Comparison of ENCODE assay signal across 16 cellular contexts in the genomic region with DNA sequence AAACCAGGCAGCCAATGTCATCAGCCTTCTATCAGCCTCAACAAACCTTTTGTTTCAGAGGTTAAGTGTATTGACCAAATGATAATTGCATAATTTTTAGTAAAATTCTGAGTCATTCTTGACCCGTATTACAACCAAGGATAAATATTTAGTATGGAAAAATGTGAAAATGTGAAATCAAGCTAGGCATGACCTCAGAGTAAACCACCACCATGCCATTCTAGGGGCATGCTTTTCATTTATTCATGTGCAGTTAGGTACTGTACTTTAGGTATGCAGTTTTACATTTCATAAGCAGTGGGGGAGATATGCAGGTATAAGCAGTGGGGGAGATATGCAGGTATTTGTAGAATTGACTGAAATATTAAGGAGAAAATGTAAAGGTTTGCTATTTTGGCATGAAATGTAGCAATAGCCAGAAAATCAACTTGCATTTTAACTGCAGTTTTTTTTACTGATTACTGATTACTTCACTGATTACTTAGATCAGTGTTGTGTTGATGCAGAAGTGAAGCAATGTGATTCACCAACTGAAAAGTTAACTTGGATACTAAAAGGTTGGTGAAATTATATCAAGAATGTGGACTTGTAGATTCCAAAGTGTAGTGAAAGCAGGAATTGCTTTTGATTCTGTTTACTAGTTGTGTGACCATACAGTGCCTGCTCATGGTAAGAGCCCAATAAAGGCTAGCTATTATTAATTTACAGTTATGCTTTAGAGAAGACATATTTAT.
DNase-seq lines count a peak whose midpoint lies in the region; ATAC-seq and TF ChIP-seq lines count a peak whose summit lies in the region.
"Had no signal": no experiment of that assay in that cellular context is flagged by ENCODE, and none has a peak within 500 bp of the region (broad histone marks: within the 10 kb centered on the region; RNA-seq: fewer than 3 reads in every experiment).

No MANE protein-coding gene starts in this region.

- H3K36me3 ChIP-seq in GM23248 (ENCODE audit: low read depth) (no peaks in the 10 kb centered on the region), PC-9 (ENCODE audit: low read depth) (no peaks in the 10 kb centered on the region; the same call in 1 of the 2 replicates), trophoblast cell (ENCODE audit: control insufficient read depth in 1 of 2, insufficient read depth in 2 of 2, low read length in 2 of 2) (peaks cover 0 to 9% of the 10 kb centered on the region in 2 experiments)
- H3K36me3 ChIP-seq: MG63, prostate gland had no signal

- H3K27ac ChIP-seq in GM23248 (no peak overlapping the region), PC-9 (peak overlapping the region; percentile 54), trophoblast cell (ENCODE audit: low read depth, low read length) (no peak overlapping the region)
- H3K27ac ChIP-seq: BLaER1, prostate gland had no signal

- H2BK12ac ChIP-seq in trophoblast cell (ENCODE audit: low read length): no peak overlapping the region

- TF ChIP-seq CTCF in PC-9 (conservative IDR thresholded peaks at IDR 0.05) (no peak), GM13976 (IDR thresholded peaks at IDR 0.05; ENCODE audit: borderline replicate concordance, control extremely low read depth, extremely low read depth, insufficient read depth, missing control alignments) (no peak)

- no peak overlapping the region for H3K14ac ChIP-seq in trophoblast cell (ENCODE audit: low read length)

- no peaks in the 10 kb centered on the region for H3F3A ChIP-seq in GM23248 (ENCODE audit: insufficient read depth)
- peaks cover 11% of the 10 kb centered on the region; the same call in 1 of the 2 replicates for H3F3A ChIP-seq in PC-9 (ENCODE audit: insufficient read depth, low read depth)

- H3K18ac ChIP-seq in trophoblast cell (ENCODE audit: low read length): no peak overlapping the region

- H3K4ac ChIP-seq in trophoblast cell (ENCODE audit: low read depth, low read length): no peak overlapping the region

- peak; percentile 26 for DNase-seq in GM23248
- peak in 1 of 2 experiments; percentile 78 for DNase-seq in PC-9
- DNase-seq in fibroblast of gingiva (ENCODE audit: low read depth): peak; percentile 51
- peak; percentile 83 to 96 for DNase-seq in trophoblast cell
- DNase-seq in GM13976 (ENCODE audit: low spot score): no peak
- no peak for DNase-seq in GDM1 (lab: John Stamatoyannopoulos, UW)
- DNase-seq in H4 (ENCODE audit: low spot score): no peak
- DNase-seq: activated naive CD4-positive, alpha-beta T cell treated with Interleukin-2 at 50 U/mL for 16 hours; head of caudate nucleus; kidney; MG63; NCI-H187 had no signal

- H3K4me1 ChIP-seq in GM23248 (ENCODE audit: insufficient read depth) (0 out of 2 replicates have a peak, but pooled peaks cover 2% of the 10 kb centered on the region), PC-9 (replicated peaks; ENCODE audit: insufficient read depth) (peaks cover 20% of the 10 kb centered on the region), trophoblast cell (ENCODE audit: control insufficient read depth in 1 of 2, insufficient read depth in 2 of 2, low read length in 2 of 2) (no peaks in the 10 kb centered on the region)
- H3K4me1 ChIP-seq: BLaER1, prostate gland had no signal

- H3K9me2 ChIP-seq in GM23248 (ENCODE audit: insufficient read depth) (no peaks in the 10 kb centered on the region), PC-9 (ENCODE audit: insufficient read depth) (no peaks in the 10 kb centered on the region)

- 48 to 50% methylated on average over 1 of the region's 1 CpG for WGBS in GM23248 (ENCODE audit: low coverage in 1 of 2, low lambda C conversion rate in 2 of 2, missing lambda C conversion rate in 2 of 2), 2 experiments
- no CpG with 5 or more reads among the region's 1 CpG for WGBS in trophoblast cell (ENCODE audit: extremely low coverage, insufficient coverage, insufficient read length)

- CTCF ChIA-PET in PC-9 (lab: Charles Lee): no interaction called here

- H3K9me3 ChIP-seq in GM23248 (ENCODE audit: low read depth) (no peaks in the 10 kb centered on the region), PC-9 (ENCODE audit: insufficient read depth, low read depth) (no peaks in the 10 kb centered on the region), trophoblast cell (ENCODE audit: insufficient read depth, low read depth, low read length) (no peaks in the 10 kb centered on the region)
- H3K9me3 ChIP-seq: BLaER1, MG63, prostate gland, testis had no signal

- H2AK5ac ChIP-seq in trophoblast cell (ENCODE audit: low read length): no peak overlapping the region

- in situ Hi-C loops in GM23248 (cut with MboI) (no loop called here), GM13976 (cut with MboI; ENCODE audit: low sequenced_read_pairs, unreplicated experiment) (no loop called here)

- no peak overlapping the region for H4K8ac ChIP-seq in trophoblast cell (ENCODE audit: low read depth, low read length)

- H4K91ac ChIP-seq in trophoblast cell (ENCODE audit: low read depth, low read length): no peak overlapping the region

- H4K12ac ChIP-seq in trophoblast cell (ENCODE audit: low read depth, low read length): no peak overlapping the region

- POLR2A ChIA-PET in PC-9 (lab: Charles Lee; ENCODE audit: unreplicated experiment): interaction anchor here (0.7 kb wide), 1 partner anchor 277 kb away, joined by 21 read pairs; no protein-coding TSS in a partner anchor

- BruUV-seq in PC-9 (replicated peaks; lab: Mats Ljungman, UMichigan): no TSS peak

- no peaks in the 10 kb centered on the region for H3K79me2 ChIP-seq in GM23248 (ENCODE audit: insufficient read depth)
- H3K79me2 ChIP-seq in PC-9 (ENCODE audit: low read depth): no peaks in the 10 kb centered on the region
- H3K79me2 ChIP-seq in trophoblast cell (ENCODE audit: control insufficient read depth, insufficient read depth, low read length, poor library complexity): no peaks in the 10 kb centered on the region

- ATAC-seq in GM19023 (IDR thresholded peaks at IDR 0.05; ENCODE audit: unreplicated experiment): no peak

- no peaks in the 10 kb centered on the region for H4K20me1 ChIP-seq in GM23248 (ENCODE audit: insufficient read depth)
- no peaks in the 10 kb centered on the region for H4K20me1 ChIP-seq in PC-9 (ENCODE audit: insufficient read depth)
- H4K20me1 ChIP-seq: BLaER1 had no signal

- H3K9ac ChIP-seq in GM23248 (no peak overlapping the region), trophoblast cell (ENCODE audit: low read length) (no peak overlapping the region)
- H3K9ac ChIP-seq: BLaER1 had no signal

- no peak overlapping the region for H2BK120ac ChIP-seq in trophoblast cell (ENCODE audit: insufficient read depth, low read length, poor library complexity)

- intact Hi-C loops in PC-9 (cut with micrococcal nuclease; ENCODE audit: unreplicated experiment): no loop called here

- H3K4me2 ChIP-seq in GM23248 (ENCODE audit: unreplicated experiment) (no peak overlapping the region), PC-9 (no peak overlapping the region), trophoblast cell (ENCODE audit: low read length) (no peak overlapping the region)
- H3K4me2 ChIP-seq: BLaER1 had no signal

- no peak overlapping the region for H3K23ac ChIP-seq in trophoblast cell (ENCODE audit: low read length)

- H3K27me3 ChIP-seq in GM23248 (replicated peaks; ENCODE audit: insufficient read depth): no peaks in the 10 kb centered on the region
- no peaks in the 10 kb centered on the region for H3K27me3 ChIP-seq in PC-9 (ENCODE audit: insufficient read depth, low read depth)
- no peaks in the 10 kb centered on the region for H3K27me3 ChIP-seq in trophoblast cell (ENCODE audit: insufficient read depth, low read length)
- H3K27me3 ChIP-seq: BLaER1, MG63, testis had no signal

- H3K4me3 ChIP-seq in GM23248 (no peak overlapping the region), PC-9 (no peak overlapping the region), trophoblast cell (ENCODE audit: low read depth, low read length) (no peak overlapping the region)
- H3K4me3 ChIP-seq: BLaER1, MG63, prostate gland, testis had no signal

- no peaks in the 10 kb centered on the region for H3K79me1 ChIP-seq in trophoblast cell (ENCODE audit: low read length)

- H2AFZ ChIP-seq in GM23248 (no peak overlapping the region), PC-9 (no peak overlapping the region), trophoblast cell (ENCODE audit: insufficient read depth, low read length, poor library complexity) (no peak overlapping the region)

- H2BK5ac ChIP-seq in trophoblast cell (ENCODE audit: low read depth, low read length, poor library complexity): no peak overlapping the region

Comparison
In these comparisons a context has a peak if more than half of its experiments do, and no peak if none do; other contexts are left out.
1. DNase-seq: peak in GM23248 (single experiment), fibroblast of gingiva (single experiment) and trophoblast cell (2 of 2); none in GM13976 (single experiment), GDM1 (single experiment) and H4 (single experiment).